Comparison of ENCODE assay signal across 1 cellular context in genomic region chr4:145097821-145098674, GRCh38.
TF ChIP-seq lines count a peak whose summit lies in the region.

Gene ABCE1, plus strand, starts transcription at chr4:145098311. Its CDS starts 6,102 bp downstream, at chr4:145104413.
Gene ANAPC10, minus strand, starts transcription at chr4:145098196. Its CDS starts 2,097 bp downstream, at chr4:145096099.

TF ChIP-seq in HepG2, 621 proteins besides CTCF, POLR2A, EP300 and RAD21 (continued from another document and continues in another):
- TF ChIP-seq ZFP36 (IDR thresholded peaks at IDR 0.05; ENCODE audit: borderline replicate concordance, low read depth, low read length, partially characterized antibody) (no peak), ZNF547 (CRISPR knock-in tag; IDR thresholded peaks at IDR 0.05) (peak; percentile 93), ARHGAP35 (CRISPR knock-in tag; IDR thresholded peaks at IDR 0.05; ENCODE audit: borderline replicate concordance) (peak; percentile 59), ZNF484 (CRISPR knock-in tag; IDR thresholded peaks at IDR 0.05; ENCODE audit: borderline replicate concordance, low read depth) (no peak), TMF1 (CRISPR knock-in tag; IDR thresholded peaks at IDR 0.05; ENCODE audit: low read depth) (0 out of 2 replicates have a peak, but pooled peaks have one; percentile 36), ZBTB38 (CRISPR knock-in tag; IDR thresholded peaks at IDR 0.05) (peak; percentile 75; the same call in 1 of the 2 replicates), KLF13 (CRISPR knock-in tag; IDR thresholded peaks at IDR 0.05) (no peak), SP2 (CRISPR knock-in tag; IDR thresholded peaks at IDR 0.05) (0 out of 2 replicates have a peak, but pooled peaks have one; percentile 57), RAD51 (IDR thresholded peaks at IDR 0.05; ENCODE audit: borderline replicate concordance) (no peak), CHD2 (IDR thresholded peaks at IDR 0.05; ENCODE audit: low read depth, low read length) (0 out of 2 replicates have a peak, but pooled peaks have one; percentile 9), ZSCAN25 (CRISPR knock-in tag; IDR thresholded peaks at IDR 0.05) (peak; percentile 52), MBNL3 (CRISPR knock-in tag; conservative IDR thresholded peaks at IDR 0.05) (no peak), SRSF9 (IDR thresholded peaks at IDR 0.05; ENCODE audit: borderline replicate concordance, insufficient read depth, low read depth, low read length, poor library complexity, severe bottlenecking) (no peak), SMYD3 (CRISPR knock-in tag; IDR thresholded peaks at IDR 0.05) (no peak), FOXO4 (CRISPR knock-in tag; conservative IDR thresholded peaks at IDR 0.05) (peak; percentile 97; the same call in 1 of the 2 replicates), LBX2 (CRISPR knock-in tag; IDR thresholded peaks at IDR 0.05; ENCODE audit: borderline replicate concordance) (no peak), KMT2A (CRISPR knock-in tag; IDR thresholded peaks at IDR 0.05) (peak; percentile 98), CCDC6 (CRISPR knock-in tag; IDR thresholded peaks at IDR 0.05) (no peak), ZNF121 (CRISPR knock-in tag; IDR thresholded peaks at IDR 0.05) (no peak), FOXO1 (CRISPR knock-in tag; IDR thresholded peaks at IDR 0.05) (0 out of 2 replicates have a peak, but pooled peaks have one; percentile 36), ZNF687 (CRISPR knock-in tag; IDR thresholded peaks at IDR 0.05) (peak; percentile 99), TFDP2 (CRISPR knock-in tag; IDR thresholded peaks at IDR 0.05) (peak; percentile 82), GZF1 (CRISPR knock-in tag; IDR thresholded peaks at IDR 0.05) (peak; percentile 80; the same call in 1 of the 2 replicates), ZNF510 (CRISPR knock-in tag; IDR thresholded peaks at IDR 0.05; ENCODE audit: low read depth) (peak; percentile 93; the same call in 1 of the 2 replicates), RELA (CRISPR knock-in tag; IDR thresholded peaks at IDR 0.05) (0 out of 2 replicates have a peak, but pooled peaks have one; percentile 35), MNT (IDR thresholded peaks at IDR 0.05) (peak; percentile 44; the same call in 1 of the 2 replicates), HNRNPL (IDR thresholded peaks at IDR 0.05; ENCODE audit: low read depth, low read length) (0 out of 2 replicates have a peak, but pooled peaks have one; percentile 60), TRIM24 (CRISPR knock-in tag; IDR thresholded peaks at IDR 0.05) (no peak), ZNF383 (CRISPR knock-in tag; IDR thresholded peaks at IDR 0.05; ENCODE audit: borderline replicate concordance) (no peak), FOSL2 (CRISPR knock-in tag; IDR thresholded peaks at IDR 0.05) (peak; percentile 67), ZZZ3 (CRISPR knock-in tag; IDR thresholded peaks at IDR 0.05; ENCODE audit: borderline replicate concordance) (peak; percentile 93; the same call in 1 of the 2 replicates), ASH2L (IDR thresholded peaks at IDR 0.05; ENCODE audit: insufficient read length, low read depth, low read length) (peak; percentile 99), ETS1 (CRISPR knock-in tag; IDR thresholded peaks at IDR 0.05) (no peak), DMTF1 (CRISPR knock-in tag; IDR thresholded peaks at IDR 0.05) (no peak), ZNF644 (CRISPR knock-in tag; IDR thresholded peaks at IDR 0.05; ENCODE audit: low read depth) (peak; percentile 77), HOXA3 (CRISPR knock-in tag; IDR thresholded peaks at IDR 0.05) (peak; percentile 100), ZNF746 (CRISPR knock-in tag; IDR thresholded peaks at IDR 0.05) (peak; percentile 73), KDM5B (CRISPR knock-in tag; IDR thresholded peaks at IDR 0.05; ENCODE audit: borderline replicate concordance) (peak; percentile 97), CBX2 (IDR thresholded peaks at IDR 0.05; ENCODE audit: low read depth, low read length) (no peak), CBX2 (CRISPR knock-in tag; IDR thresholded peaks at IDR 0.05; ENCODE audit: low read depth) (no peak), GPBP1L1 (CRISPR knock-in tag; IDR thresholded peaks at IDR 0.05) (no peak), LCORL (IDR thresholded peaks at IDR 0.05) (no peak), LCORL (CRISPR knock-in tag; IDR thresholded peaks at IDR 0.05) (peak; percentile 39; the same call in 1 of the 2 replicates), MXD3 (CRISPR knock-in tag; IDR thresholded peaks at IDR 0.05) (peak; percentile 96), NCOA5 (CRISPR knock-in tag; IDR thresholded peaks at IDR 0.05) (no peak), PBX3 (CRISPR knock-in tag; IDR thresholded peaks at IDR 0.05; ENCODE audit: borderline replicate concordance) (no peak), ZBTB44 (CRISPR knock-in tag; IDR thresholded peaks at IDR 0.05) (no peak)
